Comparison of ENCODE assay signal across 25 cellular contexts in genomic region chr12:123733243-123733642, GRCh38. TPM values are rescaled to one million over a fixed set of nuclear protein-coding genes. Genes with fewer than 3 reads are reported as not detected.
"Had no signal": no experiment of that assay in that cellular context is flagged by ENCODE, and none has a peak within 500 bp of the region (broad histone marks: within the 10 kb centered on the region; RNA-seq: fewer than 3 reads in every experiment).

No MANE protein-coding gene starts in this region.

- H3K27me3 ChIP-seq: adrenal gland, ascending aorta, brain microvascular endothelial cell, neutrophil, pancreas, right atrium auricular region, SJSA1, spleen, testis had no signal

- H3K4me3 Mint-ChIP-seq: activated CD4-positive, alpha-beta memory T cell treated with anti-CD3 and anti-CD28 coated beads for 36 hours; activated T-helper 17 cell treated with anti-CD3 and anti-CD28 coated beads, Interleukin-2, amount 50 U/mL, for 72 hours; naive thymus-derived CD8-positive, alpha-beta T cell; type B pancreatic cell had no signal

- H3K9me3 ChIP-seq: adrenal gland, ascending aorta, lower lobe of right lung, neutrophil, pancreas, psoas muscle, right atrium auricular region, SJSA1, spleen, testis had no signal

- H3K27ac Mint-ChIP-seq: activated T-helper 17 cell treated with anti-CD3 and anti-CD28 coated beads, Interleukin-2, amount 50 U/mL, for 72 hours; naive thymus-derived CD8-positive, alpha-beta T cell; type B pancreatic cell had no signal

- H3K27me3 Mint-ChIP-seq: activated CD4-positive, alpha-beta memory T cell treated with anti-CD3 and anti-CD28 coated beads for 36 hours; activated T-helper 17 cell treated with anti-CD3 and anti-CD28 coated beads, Interleukin-2, amount 50 U/mL, for 72 hours; naive thymus-derived CD8-positive, alpha-beta T cell; type B pancreatic cell had no signal

- H3K4me3 ChIP-seq: adrenal gland, ascending aorta, lower lobe of right lung, pancreas, psoas muscle, right atrium auricular region, SJSA1, spleen, testis had no signal

- H3K4me1 Mint-ChIP-seq: activated T-helper 17 cell treated with anti-CD3 and anti-CD28 coated beads, Interleukin-2, amount 50 U/mL, for 72 hours had no signal

- H3K27ac ChIP-seq: adrenal gland, ascending aorta, brain microvascular endothelial cell, lower lobe of right lung, neutrophil, pancreas, psoas muscle, right atrium auricular region, SJSA1, spleen, testis had no signal

- H3K9me3 Mint-ChIP-seq: activated CD4-positive, alpha-beta memory T cell treated with anti-CD3 and anti-CD28 coated beads for 36 hours; activated T-helper 17 cell treated with anti-CD3 and anti-CD28 coated beads, Interleukin-2, amount 50 U/mL, for 72 hours; naive thymus-derived CD8-positive, alpha-beta T cell; type B pancreatic cell had no signal

- ATAC-seq: activated T-helper 17 cell treated with anti-CD3 and anti-CD28 coated beads, Interleukin-2, amount 50 U/mL, for 72 hours; esophagus mucosa; left lobe of liver; lower lobe of right lung; naive thymus-derived CD8-positive, alpha-beta T cell; pancreas; psoas muscle had no signal

- DNase-seq: activated CD4-positive, alpha-beta memory T cell treated with anti-CD3 and anti-CD28 coated beads for 36 hours; activated CD4-positive, alpha-beta T cell treated with anti-CD3 and anti-CD28 coated beads for 1 hour; activated naive CD4-positive, alpha-beta T cell treated with Interleukin-2 at 50 U/mL for 16 hours; adrenal gland; brain microvascular endothelial cell; caudate nucleus; dermis blood vessel endothelial cell; effector CD8-positive, alpha-beta T cell; foreskin melanocyte; lower lobe of right lung; naive thymus-derived CD8-positive, alpha-beta T cell; pancreas; psoas muscle; spleen; stimulated activated CD4-positive, alpha-beta T cell treated with anti-CD3 and anti-CD28 coated beads, Interleukin-4, amount 100 ng/mL, for 4 hours; T-helper 1 cell; testis had no signal

- H3K4me1 ChIP-seq: adrenal gland, ascending aorta, lower lobe of right lung, pancreas, psoas muscle, right atrium auricular region, SJSA1, testis had no signal

RNA-seq across cellular contexts. Expression of gene DNAH10, which starts 28.9 kb away (rescaled TPM):
- total RNA-seq: ascending aorta, dermis blood vessel endothelial cell had no signal
